ENCODE assay signal across 20 cellular contexts in the genomic region with DNA sequence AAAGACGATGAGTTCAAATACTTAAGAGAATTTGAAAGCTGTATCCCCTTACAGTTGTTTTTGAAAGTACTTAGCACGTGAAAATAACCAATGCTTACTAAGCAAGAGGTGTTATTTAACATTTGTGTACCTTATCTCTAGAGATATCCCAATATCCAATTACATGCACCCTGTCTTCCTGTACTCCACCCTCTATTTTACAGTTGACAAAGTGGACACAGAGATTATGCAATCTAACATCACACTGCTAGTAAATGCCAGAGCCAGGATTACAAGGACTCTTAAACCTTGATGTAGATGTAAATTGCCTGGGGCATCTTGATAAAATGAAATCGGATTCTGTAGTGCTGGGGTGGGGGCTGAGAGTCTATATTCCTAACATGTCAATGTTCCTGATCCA.
DNase-seq lines count a peak whose midpoint lies in the region; ATAC-seq and TF ChIP-seq lines count a peak whose summit lies in the region.
"Had no signal": no experiment of that assay in that cellular context is flagged by ENCODE, and none has a peak within 500 bp of the region (broad histone marks: within the 10 kb centered on the region; RNA-seq: fewer than 3 reads in every experiment).

No MANE protein-coding gene starts in this region.

- no peak overlapping the region for H3K4me3 ChIP-seq in HFF-Myc (replicated peaks; ENCODE audit: low read depth, low read length)
- no peak overlapping the region for H3K4me3 ChIP-seq in transverse colon
- H3K4me3 ChIP-seq: adrenal gland, GM23248, psoas muscle had no signal

- no peak for TF ChIP-seq EP300 in transverse colon (IDR thresholded peaks at IDR 0.05; ENCODE audit: low read depth)

- no peak overlapping the region for H3K27ac ChIP-seq in transverse colon
- H3K27ac ChIP-seq: adrenal gland, GM23248, psoas muscle had no signal

- WGBS in transverse colon (ENCODE audit: low coverage in 1 of 2), 2 donors, result 56 to 59% methylated on average over 3 of the region's 3 CpGs

- TF ChIP-seq POLR2A in transverse colon (IDR thresholded peaks at IDR 0.05), result no peak

- intact Hi-C loops in left colon (cut with DNase I, micrococcal nuclease), result no loop called here
- intact Hi-C loops in transverse colon (cut with DNase I; ENCODE audit: low total_unique reads), result no loop called here

- no peaks in the 10 kb centered on the region for H3K9me3 ChIP-seq in transverse colon
- H3K9me3 ChIP-seq: adrenal gland, psoas muscle had no signal

- H3K4me1 ChIP-seq in transverse colon, result no peaks in the 10 kb centered on the region
- H3K4me1 ChIP-seq: adrenal gland, psoas muscle had no signal

- H3K36me3 ChIP-seq in transverse colon, result no peaks in the 10 kb centered on the region
- H3K36me3 ChIP-seq: adrenal gland had no signal

- peak; percentile 74 for ATAC-seq in left colon
- ATAC-seq in GM19455 (IDR thresholded peaks at IDR 0.05; ENCODE audit: unreplicated experiment), result no peak
- ATAC-seq: psoas muscle, Right ventricle myocardium inferior had no signal

- H3K27me3 ChIP-seq in transverse colon, result no peaks in the 10 kb centered on the region
- H3K27me3 ChIP-seq: adrenal gland had no signal

- in situ Hi-C loops in transverse colon (cut with MboI; ENCODE audit: low pct_ligation_motif_present in 1 of 4, low pct_unique_long_range_greater_than_20kb in 1 of 4, low sequenced_read_pairs in 3 of 4), result no loop called here

- TF ChIP-seq CTCF in HFF-Myc (IDR thresholded peaks at IDR 0.05; ENCODE audit: low read depth, low read length, missing control alignments) (no peak), transverse colon (IDR thresholded peaks at IDR 0.05) (no peak)

- DNase-seq in HFF-Myc (ENCODE audit: extremely low read depth, low read depth) (peak; percentile 15), NCI-H146 (lab: John Stamatoyannopoulos, UW) (peak; percentile 51), OCI-M1 (lab: John Stamatoyannopoulos, UW) (peak; percentile 61), left colon (no peak), transverse colon (no peak), SHP77 treated with DMSO at 0.1 percent for 48 hours (lab: John Stamatoyannopoulos, UW) (no peak)
- no peak for DNase-seq in activated CD8-positive, alpha-beta memory T cell treated with anti-CD3 and anti-CD28 coated beads, Interleukin-2, amount 50 U/mL, for 48 hours
- DNase-seq: activated CD4-positive, alpha-beta T cell treated with anti-CD3 and anti-CD28 coated beads, Interleukin-2, amount 10 ng/mL, durations not matched to agents 24 days and 14 days; activated CD8-positive, alpha-beta memory T cell treated with anti-CD3 and anti-CD28 coated beads, Interleukin-2, amount 50 U/mL, for 4 hours; activated effector memory CD4-positive, alpha-beta T cell treated with anti-CD3 and anti-CD28 coated beads, Interleukin-2, amount 50 U/mL, for 16 hours; adrenal gland; caudate nucleus; CD8-positive, alpha-beta memory T cell; GM23248; NCI-H187 treated with DMSO at 0.1 percent for 48 hours; psoas muscle; T-helper 1 cell; trophoblast cell had no signal

Comparison
In these comparisons a context has a peak if more than half of its experiments do, and no peak if none do; other contexts are left out.
1. DNase-seq: peak in HFF-Myc (single experiment), NCI-H146 (single experiment) and OCI-M1 (single experiment); none in left colon (0 of 2), transverse colon (single experiment), SHP77 treated with DMSO at 0.1 percent for 48 hours (single experiment) and activated CD8-positive, alpha-beta memory T cell treated with anti-CD3 and anti-CD28 coated beads, Interleukin-2, amount 50 U/mL, for 48 hours (single experiment).